12 cellular contexts compared by ENCODE assay signal in the genomic region with DNA sequence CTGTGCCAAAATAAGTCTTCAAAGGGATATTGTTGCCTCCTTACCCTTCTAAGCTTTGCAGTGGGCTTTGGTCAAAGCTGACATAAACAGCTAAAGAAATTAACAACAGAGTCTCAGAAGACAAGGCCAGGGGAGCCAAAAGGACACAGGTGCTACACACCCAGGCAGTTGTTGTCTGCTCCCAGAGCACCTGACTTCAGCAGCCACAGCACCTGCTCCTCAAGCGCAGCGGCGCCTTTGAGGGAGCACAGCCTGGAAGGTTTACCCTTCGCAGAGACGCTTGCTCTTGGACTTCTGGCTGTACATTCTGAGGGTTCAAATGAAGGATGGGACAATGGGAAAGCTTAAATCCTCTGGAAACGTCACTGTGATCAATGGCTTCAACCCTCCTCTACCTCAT. TPM values are rescaled to one million over a fixed set of nuclear protein-coding genes. Genes with fewer than 3 reads are reported as not detected.
DNase-seq lines count a peak whose midpoint lies in the region; ATAC-seq, FAIRE-seq and TF ChIP-seq lines count a peak whose summit lies in the region.
"Had no signal": no experiment of that assay in that cellular context is flagged by ENCODE, and none has a peak within 500 bp of the region (broad histone marks: within the 10 kb centered on the region; RNA-seq: fewer than 3 reads in every experiment).

No MANE protein-coding gene starts in this region.

- no peaks in the 10 kb centered on the region for H3K9me3 Mint-ChIP-seq in CD14-positive monocyte
- H3K9me3 Mint-ChIP-seq in T-cell: no peaks in the 10 kb centered on the region
- H3K9me3 Mint-ChIP-seq: IgD-negative memory B cell had no signal

- H3K4me1 ChIP-seq in right lobe of liver (peaks cover 0 to 64% (median 25%) of the 10 kb centered on the region in 4 donors), esophagus squamous epithelium (peaks cover 23 to 95% (median 58%) of the 10 kb centered on the region in 3 donors)

- ATAC-seq in right lobe of liver (peak; percentile 12 to 50 (median 32)), T-cell (replicated peaks in 1 of 4) (no peak)
- ATAC-seq: sciatic nerve had no signal

- H3K4me3 ChIP-seq in right lobe of liver (no peak overlapping the region), esophagus squamous epithelium (no peak overlapping the region)
- H3K4me3 ChIP-seq: left ventricle myocardium inferior had no signal

- no peaks in the 10 kb centered on the region for H3K36me3 ChIP-seq in right lobe of liver
- H3K36me3 ChIP-seq in esophagus squamous epithelium: no peaks in the 10 kb centered on the region
- H3K36me3 ChIP-seq: left ventricle myocardium inferior had no signal

- 68% methylated on average over 5 of the region's 6 CpGs for WGBS in right lobe of liver (ENCODE audit: insufficient coverage, low coverage, low lambda C conversion rate, missing lambda C conversion rate)
- 86 to 93% methylated on average over 6 of the region's 6 CpGs for WGBS in esophagus squamous epithelium, 2 donors

- no peaks in the 10 kb centered on the region for H3K27me3 ChIP-seq in right lobe of liver
- no peaks in the 10 kb centered on the region for H3K27me3 ChIP-seq in esophagus squamous epithelium

- no peak for DNase-seq in CD14-positive monocyte (ENCODE audit: low spot score)
- DNase-seq in NCI-H1105 treated with DMSO at 0.1 percent for 48 hours (lab: John Stamatoyannopoulos, UW): peak; percentile 91
- peak; percentile 51 to 67 for DNase-seq in SHP77 (lab: John Stamatoyannopoulos, UW)
- DNase-seq in right lobe of liver: no peak
- no peak for DNase-seq in T-cell
- DNase-seq in NK-92 treated with Interleukin-12 subunit alpha and Interleukin-12 subunit beta, amount 100 ng/mL, for 24 hours (lab: John Stamatoyannopoulos, UW): no peak
- no peak for DNase-seq in D721Med (ENCODE audit: insufficient read length, low spot score)
- no peak for DNase-seq in esophagus squamous epithelium (lab: John Stamatoyannopoulos, UW)
- DNase-seq: amniotic stem cell, left ventricle myocardium inferior had no signal

- H3K27me3 Mint-ChIP-seq in CD14-positive monocyte (ENCODE audit: low read depth in 3 of 3): peaks cover 0 to 1% (median 1%) of the 10 kb centered on the region in 3 donors
- H3K27me3 Mint-ChIP-seq in T-cell: no peaks in the 10 kb centered on the region
- H3K27me3 Mint-ChIP-seq: IgD-negative memory B cell had no signal

- intact Hi-C loops in CD14-positive monocyte (cut with micrococcal nuclease): no loop called here
- intact Hi-C loops in right lobe of liver (cut with DNase I): no loop called here
- intact Hi-C loops in esophagus squamous epithelium (cut with DNase I): no loop called here

- peak overlapping the region in 2 of 3 donors; percentile 4 to 31 for H3K27ac ChIP-seq in right lobe of liver
- H3K27ac ChIP-seq in esophagus squamous epithelium: peak overlapping the region in 1 of 4 donors; percentile 30
- H3K27ac ChIP-seq: left ventricle myocardium inferior had no signal

- POLR2A ChIA-PET in T-cell (lab: Charles Lee): no interaction called here

- no peak for FAIRE-seq in D721Med (lab: Jason Lieb, UNC)

- TF ChIP-seq CTCF in CD14-positive monocyte (IDR thresholded peaks at IDR 0.05) (no peak), right lobe of liver (IDR thresholded peaks at IDR 0.05) (no peak), D721Med (IDR thresholded peaks at IDR 0.05; ENCODE audit: insufficient read depth, missing control alignments) (no peak), esophagus squamous epithelium (IDR thresholded peaks at IDR 0.05) (no peak)

- H3K4me3 Mint-ChIP-seq in CD14-positive monocyte: no peak overlapping the region
- H3K4me3 Mint-ChIP-seq in T-cell: no peak overlapping the region

- H3K9me3 ChIP-seq in right lobe of liver (no peaks in the 10 kb centered on the region), esophagus squamous epithelium (no peaks in the 10 kb centered on the region)
- H3K9me3 ChIP-seq: left ventricle myocardium inferior had no signal

- TF ChIP-seq POLR2A in right lobe of liver (IDR thresholded peaks at IDR 0.05) (no peak), esophagus squamous epithelium (IDR thresholded peaks at IDR 0.05) (no peak)

- peak overlapping the region in 6 of 7 donors; percentile 30 to 78 (median 46) for H3K27ac Mint-ChIP-seq in CD14-positive monocyte
- H3K27ac Mint-ChIP-seq in T-cell: no peak overlapping the region
- H3K27ac Mint-ChIP-seq: IgD-negative memory B cell had no signal

- H3K4me1 Mint-ChIP-seq in CD14-positive monocyte: peaks cover 72% of the 10 kb centered on the region
- peaks cover 35 to 75% (median 59%) of the 10 kb centered on the region in 3 donors for H3K4me1 Mint-ChIP-seq in T-cell

- CTCF ChIA-PET in T-cell (lab: Charles Lee): interaction anchor here in 1 of 2 donors (1.0 kb wide), 1 partner anchor 31 kb away, joined by 3 read pairs; no protein-coding TSS in a partner anchor

- H3K36me3 Mint-ChIP-seq in CD14-positive monocyte (peaks cover 7 to 8% of the 10 kb centered on the region in 2 donors), T-cell (peaks cover 4% of the 10 kb centered on the region)

RNA-seq across cellular contexts. Expression of gene B4GALT5, which starts 16.6 kb away (rescaled TPM):
- 1 to 10 TPM; 2.4 to 2.7 TPM for polyA plus RNA-seq in CD14-positive monocyte
- total RNA-seq in right lobe of liver: 10 to 100 TPM in 5 of 6 experiments, 1 to 10 TPM in 1; 9.5 to 32.6 (median 15.5) TPM
- 10 to 100 TPM in 2 of 5 donors, 1 to 10 TPM in 3; 4.6 to 11.9 (median 9.2) TPM for total RNA-seq in T-cell
- total RNA-seq in esophagus squamous epithelium: 10 to 100 TPM; 24.1 to 34.2 (median 25.7) TPM

Comparison
In these comparisons a context has a peak if more than half of its experiments do, and no peak if none do; other contexts are left out.
1. DNase-seq: peak in NCI-H1105 treated with DMSO at 0.1 percent for 48 hours (single experiment) and SHP77 (2 of 2); none in CD14-positive monocyte (single experiment), right lobe of liver (0 of 3), T-cell (0 of 34), NK-92 treated with Interleukin-12 subunit alpha and Interleukin-12 subunit beta, amount 100 ng/mL, for 24 hours (single experiment), D721Med (single experiment) and esophagus squamous epithelium (single experiment).
2. H3K27ac Mint-ChIP-seq: peak in CD14-positive monocyte (6 of 7); none in T-cell (0 of 2).
3. ATAC-seq: peak in right lobe of liver (4 of 4); none in T-cell (0 of 4).